ENCODE assay signal across 9 cellular contexts in genomic region chr19:19514215-19514633, GRCh38. TPM values are rescaled to one million over a fixed set of nuclear protein-coding genes. Genes with fewer than 3 reads are reported as not detected.
DNase-seq lines count a peak whose midpoint lies in the region; ATAC-seq and TF ChIP-seq lines count a peak whose summit lies in the region.
"Had no signal": no experiment of that assay in that cellular context is flagged by ENCODE, and none has a peak within 500 bp of the region (broad histone marks: within the 10 kb centered on the region; RNA-seq: fewer than 3 reads in every experiment).

No MANE protein-coding gene starts in this region.

- H3K9me3 ChIP-seq in IMR-90 (ENCODE audit: control insufficient read depth, insufficient read depth, low read length) (0 out of 2 replicates have a peak, but pooled peaks cover 3% of the 10 kb centered on the region), left lung (peaks cover 0 to 8% of the 10 kb centered on the region in 2 donors), skeletal muscle tissue (ENCODE audit: control insufficient read depth in 3 of 3, low read length in 3 of 3) (no peaks in the 10 kb centered on the region)

- no peak overlapping the region for H2BK20ac ChIP-seq in IMR-90 (ENCODE audit: low read depth, low read length)

- no peak overlapping the region for H3K18ac ChIP-seq in IMR-90 (ENCODE audit: low read depth, low read length)

- no peak overlapping the region for H4K5ac ChIP-seq in IMR-90 (ENCODE audit: low read depth, low read length)

- H2AFZ ChIP-seq in IMR-90 (replicated peaks; ENCODE audit: low read length, poor library complexity): peak overlapping the region; percentile 67

- intact Hi-C loops in IMR-90 (cut with micrococcal nuclease): no loop called here
- intact Hi-C loops in left lung (cut with DNase I): no loop called here

- no peak overlapping the region for H3K4ac ChIP-seq in IMR-90 (ENCODE audit: low read depth, low read length)

- H3K27me3 ChIP-seq in IMR-90 (ENCODE audit: control insufficient read depth, insufficient read depth, low read length) (no peaks in the 10 kb centered on the region), left lung (no peaks in the 10 kb centered on the region), skeletal muscle tissue (ENCODE audit: control insufficient read depth in 3 of 3, insufficient read depth in 3 of 3, low read length in 3 of 3) (peaks cover 0 to 13% (median 0%) of the 10 kb centered on the region in 3 donors)

- H3K9me1 ChIP-seq in IMR-90 (ENCODE audit: insufficient read depth, low read length): peaks cover 5% of the 10 kb centered on the region; the same call in 1 of the 2 replicates

- BruUV-seq in IMR-90 (replicated peaks; lab: Mats Ljungman, UMichigan): no TSS peak

- H3K36me3 ChIP-seq in IMR-90 (ENCODE audit: control insufficient read depth, insufficient read depth, low read length) (peaks cover 3% of the 10 kb centered on the region), left lung (peaks cover 0 to 4% of the 10 kb centered on the region in 2 donors), skeletal muscle tissue (ENCODE audit: control insufficient read depth in 3 of 3, insufficient read depth in 3 of 3, low read length in 3 of 3) (peaks cover 0 to 6% (median under 1%) of the 10 kb centered on the region in 3 donors)

- no peak for ATAC-seq in IMR-90 (ENCODE audit: low read depth)
- peak; percentile 19 for ATAC-seq in left lung
- ATAC-seq in activated CD4-positive, CD25-positive, alpha-beta regulatory T cell treated with anti-CD3 and anti-CD28 coated beads, Interleukin-2, amount 50 U/mL, for 24 hours: no peak
- ATAC-seq in HG03159 (IDR thresholded peaks at IDR 0.05; ENCODE audit: unreplicated experiment): no peak

- H3K79me1 ChIP-seq in IMR-90 (ENCODE audit: low read depth in 1 of 2, low read length in 2 of 2): peaks cover 13 to 42% of the 10 kb centered on the region in 2 experiments

- dilution Hi-C loops in IMR-90 (cut with HindIII; ENCODE audit: low sequenced_read_pairs, unreplicated experiment): no loop called here

- H3K4me1 ChIP-seq in IMR-90 (ENCODE audit: control insufficient read depth, insufficient read depth, low read length) (peaks cover 5% of the 10 kb centered on the region; the same call in 1 of the 2 replicates), left lung (peaks cover 8 to 33% of the 10 kb centered on the region in 2 donors), skeletal muscle tissue (ENCODE audit: control insufficient read depth in 3 of 3, insufficient read depth in 3 of 3, low read length in 3 of 3) (peaks cover 15 to 25% (median 21%) of the 10 kb centered on the region in 3 donors)

- no peak overlapping the region for H3K4me2 ChIP-seq in IMR-90 (ENCODE audit: low read depth, low read length)

- H2AK5ac ChIP-seq in IMR-90 (ENCODE audit: low read depth, low read length): no peak overlapping the region

- WGBS in IMR-90 (ENCODE audit: extremely low coverage in 2 of 2, insufficient read length in 1 of 2), 2 experiments: 45% methylated on average over 35 of the region's 42 CpGs; no CpG with 5 or more reads in 1 of the 2 experiments

- no peak overlapping the region for H3K23ac ChIP-seq in IMR-90 (ENCODE audit: low read depth, low read length)

- no peak overlapping the region for H3K4me3 ChIP-seq in IMR-90 (ENCODE audit: insufficient read depth, low read depth, low read length)
- H3K4me3 ChIP-seq in left lung: no peak overlapping the region
- peak overlapping the region; percentile 48 to 60 (median 52) for H3K4me3 ChIP-seq in skeletal muscle tissue (ENCODE audit: low read length in 3 of 3)

- no peak overlapping the region for H4K8ac ChIP-seq in IMR-90 (ENCODE audit: low read depth in 2 of 2, low read length in 2 of 2)

- no peak overlapping the region for H3K56ac ChIP-seq in IMR-90 (ENCODE audit: extremely low read depth, insufficient read depth, low read length)

- no peak for DNase-seq in IMR-90
- peak; percentile 81 for DNase-seq in cerebellum (ENCODE audit: low spot score)
- peak; percentile 78 to 84 for DNase-seq in left lung
- DNase-seq in stimulated activated CD4-positive, alpha-beta T cell treated with anti-CD3 and anti-CD28 coated beads, Interleukin-12 subunit alpha, Interleukin-12 subunit beta, amount 100 ng/mL, for 4 hours: no peak
- no peak for DNase-seq in iPS-NIHi7 (ENCODE audit: extremely low spot score)
- DNase-seq: OCI-M1 had no signal

- H3K27ac ChIP-seq in IMR-90 (ENCODE audit: insufficient read depth, low read length) (no peak overlapping the region), left lung (no peak overlapping the region), skeletal muscle tissue (ENCODE audit: low read depth, low read length) (no peak overlapping the region)

- CTCF ChIA-PET in IMR-90 (lab: Yijun Ruan, JAX): no interaction called here

- no peak overlapping the region for H2AK9ac ChIP-seq in IMR-90 (replicated peaks; ENCODE audit: low read depth, low read length, poor library complexity)

- no peaks in the 10 kb centered on the region for H4K20me1 ChIP-seq in IMR-90 (ENCODE audit: insufficient read depth, low read length)

- no peak overlapping the region for H2BK120ac ChIP-seq in IMR-90 (ENCODE audit: low read depth, low read length)

- in situ Hi-C loops in IMR-90 (cut with MboI; ENCODE audit: low sequenced_read_pairs): no loop called here

- H3K9ac ChIP-seq in IMR-90 (ENCODE audit: low read depth, low read length): no peak overlapping the region
- H3K9ac ChIP-seq in skeletal muscle tissue (ENCODE audit: low read depth in 1 of 3, low read length in 3 of 3): peak overlapping the region in 1 of 3 donors; percentile 40

- no peak for TF ChIP-seq RAD21 in IMR-90 (IDR thresholded peaks at IDR 0.05; ENCODE audit: low read length)

- H3K14ac ChIP-seq in IMR-90 (replicated peaks; ENCODE audit: low read depth, low read length): no peak overlapping the region

- no peak overlapping the region for H2BK5ac ChIP-seq in IMR-90 (ENCODE audit: low read depth, low read length, poor library complexity, severe bottlenecking)

- TF ChIP-seq POLR2A in IMR-90 (IDR thresholded peaks at IDR 0.05; ENCODE audit: low read depth, low read length): no peak

- no peak overlapping the region for H2BK15ac ChIP-seq in IMR-90 (ENCODE audit: low read depth, low read length)

- POLR2A ChIA-PET in IMR-90 (lab: Charles Lee; ENCODE audit: unreplicated experiment): no interaction called here

- no peak for TF ChIP-seq CTCF in IMR-90 (conservative IDR thresholded peaks at IDR 0.05; ENCODE audit: low read depth, low read length)
- TF ChIP-seq CTCF in left lung (IDR thresholded peaks at IDR 0.05): no peak

- H4K91ac ChIP-seq in IMR-90 (ENCODE audit: insufficient read depth, low read depth, low read length): no peak overlapping the region

TF ChIP-seq in IMR-90, 13 proteins besides CTCF, POLR2A, EP300 and RAD21 (continues in another document):
- no peak for TF ChIP-seq MAZ (IDR thresholded peaks at IDR 0.05; ENCODE audit: borderline replicate concordance, low read depth, low read length)
- TF ChIP-seq RCOR1 (IDR thresholded peaks at IDR 0.05; ENCODE audit: insufficient replicate concordance, low read length): no peak
- no peak for TF ChIP-seq CHD1 (IDR thresholded peaks at IDR 0.05; ENCODE audit: low read depth, low read length)
- no peak for TF ChIP-seq USF2 (IDR thresholded peaks at IDR 0.05; ENCODE audit: low read depth, low read length)
- no peak for TF ChIP-seq SMC3 (IDR thresholded peaks at IDR 0.05; ENCODE audit: low read depth, low read length)
- TF ChIP-seq NFE2L2 (IDR thresholded peaks at IDR 0.05; ENCODE audit: low read depth, low read length): no peak
- TF ChIP-seq BHLHE40 (IDR thresholded peaks at IDR 0.05; ENCODE audit: low read depth, low read length): no peak
- no peak for TF ChIP-seq ELK1 (IDR thresholded peaks at IDR 0.05; ENCODE audit: borderline replicate concordance, low read depth, low read length)

RNA-seq across cellular contexts. Expression of gene TSSK6, which starts 1.1 kb away (rescaled TPM):
- 0.56 and 1.3 TPM in 2 replicates for total RNA-seq in IMR-90 (2012; rRNA removed)
- 2.0 and 2.2 TPM in 2 replicates for polyA plus RNA-seq in IMR-90 (2012; rRNA removed)
- 1.7 and 2.5 TPM in 2 replicates for polyA plus RNA-seq in IMR-90 (2012; cell fraction: cytosol; rRNA removed)
- polyA plus RNA-seq in IMR-90 (2012; cell fraction: nucleus; rRNA removed; ENCODE audit: low replicate concordance): 0.96 and 4.6 TPM in 2 replicates
- 1.2 TPM for total RNA-seq in cerebellum
- total RNA-seq in left lung: 1 to 10 TPM; 1.3 to 1.4 TPM
- total RNA-seq in skeletal muscle tissue: not detected

RNA-seq across cellular contexts. Expression of gene NDUFA13, which starts 1.8 kb away (rescaled TPM):
- total RNA-seq in IMR-90 (2012; rRNA removed): 30.6 and 33.6 TPM in 2 replicates
- 667 and 912 TPM in 2 replicates for polyA plus RNA-seq in IMR-90 (2012; rRNA removed)
- polyA plus RNA-seq in IMR-90 (2012; cell fraction: cytosol; rRNA removed): 91.5 and 373 TPM in 2 replicates
- polyA plus RNA-seq in IMR-90 (2012; cell fraction: nucleus; rRNA removed; ENCODE audit: low replicate concordance): 118 and 386 TPM in 2 replicates
- total RNA-seq in cerebellum: 70.6 TPM
- 100 to 1,000 TPM; 246 to 303 TPM for total RNA-seq in left lung
- total RNA-seq in skeletal muscle tissue: 169 TPM

RNA-seq across cellular contexts. Expression of gene YJEFN3, which starts 14.5 kb away (rescaled TPM):
- total RNA-seq in IMR-90 (2012; rRNA removed) (0.56 and 0.72 TPM in 2 replicates), cerebellum (2.8 TPM), left lung (1 to 10 TPM; 2.7 to 3.5 TPM), skeletal muscle tissue (0.52 TPM)
- 4.0 and 4.8 TPM in 2 replicates for polyA plus RNA-seq in IMR-90 (2012; rRNA removed)
- polyA plus RNA-seq in IMR-90 (2012; cell fraction: cytosol; rRNA removed): 2.3 and 3.9 TPM in 2 replicates
- 30.3 and 57.8 TPM in 2 replicates for polyA plus RNA-seq in IMR-90 (2012; cell fraction: nucleus; rRNA removed; ENCODE audit: low replicate concordance)

RNA-seq across cellular contexts. Expression of gene CILP2, which starts 23.8 kb away (rescaled TPM):
- total RNA-seq in IMR-90 (2012; rRNA removed): 0.18 and 0.28 TPM in 2 replicates
- polyA plus RNA-seq in IMR-90 (2012; rRNA removed): 0.87 and 0.96 TPM in 2 replicates
- 0.65 and 1.2 TPM in 2 replicates for polyA plus RNA-seq in IMR-90 (2012; cell fraction: cytosol; rRNA removed)
- 0.96 and 2.9 TPM in 2 replicates for polyA plus RNA-seq in IMR-90 (2012; cell fraction: nucleus; rRNA removed; ENCODE audit: low replicate concordance)
- 0.64 TPM for total RNA-seq in cerebellum
- total RNA-seq in left lung: 10 to 100 TPM in 1 of 2 donors, under 1 TPM in 1; 0.31 to 17.8 TPM
- 11.0 TPM for total RNA-seq in skeletal muscle tissue

Comparison
In these comparisons a context has a peak if more than half of its experiments do, and no peak if none do; other contexts are left out.
1. DNase-seq: peak in cerebellum (single experiment) and left lung (2 of 2); none in IMR-90 (single experiment), stimulated activated CD4-positive, alpha-beta T cell treated with anti-CD3 and anti-CD28 coated beads, Interleukin-12 subunit alpha, Interleukin-12 subunit beta, amount 100 ng/mL, for 4 hours (single experiment) and iPS-NIHi7 (single experiment).
2. H3K4me3 ChIP-seq: peak in skeletal muscle tissue (3 of 3); none in IMR-90 (single experiment) and left lung (0 of 2).